ENCODE assay signal across 24 cellular contexts in the genomic region with DNA sequence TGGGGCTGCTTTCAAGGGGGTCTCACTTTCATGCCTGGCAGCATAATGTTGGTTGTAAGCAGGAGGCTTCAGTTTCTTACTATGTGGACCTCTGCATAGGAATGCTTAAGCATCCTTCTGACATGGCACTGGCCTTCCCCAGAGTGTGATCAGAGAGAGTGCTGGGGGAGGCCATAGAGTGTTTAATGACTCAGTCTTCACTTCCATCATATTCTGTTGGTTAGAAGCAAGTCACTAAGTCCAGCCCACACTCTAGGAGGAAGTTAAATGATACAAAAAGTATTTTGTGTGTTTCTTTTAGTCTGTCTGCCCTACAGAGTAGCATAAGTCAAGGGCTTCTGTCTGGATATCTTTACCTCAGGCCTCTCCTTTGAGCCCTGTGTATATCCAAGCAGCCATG.
A peak's percentile ranks its signal among the peaks of the same experiment; 100 is the strongest.
DNase-seq lines count a peak whose midpoint lies in the region; ATAC-seq and TF ChIP-seq lines count a peak whose summit lies in the region.
"Had no signal": no experiment of that assay in that cellular context is flagged by ENCODE, and none has a peak within 500 bp of the region (broad histone marks: within the 10 kb centered on the region; RNA-seq: fewer than 3 reads in every experiment).

No MANE protein-coding gene starts in this region.

- no peak overlapping the region for H3K4me3 Mint-ChIP-seq in activated T-cell treated with anti-CD3 and anti-CD28 coated beads, Interleukin-2, amount 50 U/mL, for 72 hours
- no peak overlapping the region for H3K4me3 Mint-ChIP-seq in activated T-cell treated with anti-CD3 and anti-CD28 coated beads, Interleukin-2, amount 50 U/mL, for 24 hours
- no peak overlapping the region for H3K4me3 Mint-ChIP-seq in stimulated activated effector memory CD8-positive, alpha-beta T cell treated with anti-CD3 and anti-CD28 coated beads, Interleukin-12 subunit alpha, Interleukin-12 subunit beta, amount 100 ng/mL, for 72 hours
- no peak overlapping the region for H3K4me3 Mint-ChIP-seq in MCF 10A (ENCODE audit: unreplicated experiment)
- H3K4me3 Mint-ChIP-seq: CD4-positive, alpha-beta T cell; HFFc6 had no signal

- POLR2A ChIA-PET in MCF 10A (lab: Yijun Ruan, JAX), result no interaction called here

- H3K9me3 Mint-ChIP-seq in activated T-cell treated with anti-CD3 and anti-CD28 coated beads, Interleukin-2, amount 50 U/mL, for 72 hours, result peaks cover 0 to 6% of the 10 kb centered on the region in 2 donors
- peaks cover 13% of the 10 kb centered on the region for H3K9me3 Mint-ChIP-seq in activated T-cell treated with anti-CD3 and anti-CD28 coated beads, Interleukin-2, amount 50 U/mL, for 24 hours
- peaks cover 5% of the 10 kb centered on the region for H3K9me3 Mint-ChIP-seq in stimulated activated effector memory CD8-positive, alpha-beta T cell treated with anti-CD3 and anti-CD28 coated beads, Interleukin-12 subunit alpha, Interleukin-12 subunit beta, amount 100 ng/mL, for 72 hours
- H3K9me3 Mint-ChIP-seq in MCF 10A (ENCODE audit: unreplicated experiment), result peaks cover 15% of the 10 kb centered on the region
- H3K9me3 Mint-ChIP-seq: HFFc6 had no signal

- peak; percentile 22 to 62 for ATAC-seq in activated T-cell treated with anti-CD3 and anti-CD28 coated beads, Interleukin-2, amount 50 U/mL, for 72 hours (replicated peaks in 1 of 2)
- ATAC-seq in stimulated activated effector memory CD8-positive, alpha-beta T cell treated with anti-CD3 and anti-CD28 coated beads, Interleukin-12 subunit alpha, Interleukin-12 subunit beta, amount 100 ng/mL, for 72 hours, result peak; percentile 78
- ATAC-seq in GM19467 (IDR thresholded peaks at IDR 0.05; ENCODE audit: unreplicated experiment), result no peak
- ATAC-seq: GM12878, PC-3, Right ventricle myocardium inferior had no signal

- TF ChIP-seq CTCF in MCF 10A (IDR thresholded peaks at IDR 0.05; ENCODE audit: unreplicated experiment), result no peak

- intact Hi-C loops in MCF 10A (cut with micrococcal nuclease), result no loop called here

- peaks cover 5% of the 10 kb centered on the region for H3K4me1 Mint-ChIP-seq in activated T-cell treated with anti-CD3 and anti-CD28 coated beads, Interleukin-2, amount 50 U/mL, for 72 hours (ENCODE audit: low read depth)
- H3K4me1 Mint-ChIP-seq in activated T-cell treated with anti-CD3 and anti-CD28 coated beads, Interleukin-2, amount 50 U/mL, for 24 hours (ENCODE audit: low read depth), result peaks cover 17% of the 10 kb centered on the region
- H3K4me1 Mint-ChIP-seq in stimulated activated effector memory CD8-positive, alpha-beta T cell treated with anti-CD3 and anti-CD28 coated beads, Interleukin-12 subunit alpha, Interleukin-12 subunit beta, amount 100 ng/mL, for 72 hours, result peaks cover 17% of the 10 kb centered on the region
- H3K4me1 Mint-ChIP-seq in MCF 10A (ENCODE audit: insufficient read depth, unreplicated experiment), result no peaks in the 10 kb centered on the region

- no TSS peak for BruUV-seq in MCF 10A (replicated peaks; lab: Mats Ljungman, UMichigan)

- peaks cover 0 to 7% of the 10 kb centered on the region in 2 donors for H3K36me3 Mint-ChIP-seq in activated T-cell treated with anti-CD3 and anti-CD28 coated beads, Interleukin-2, amount 50 U/mL, for 72 hours (ENCODE audit: insufficient read depth in 2 of 2)
- peaks cover 26% of the 10 kb centered on the region for H3K36me3 Mint-ChIP-seq in activated T-cell treated with anti-CD3 and anti-CD28 coated beads, Interleukin-2, amount 50 U/mL, for 24 hours (ENCODE audit: low read depth)
- no peaks in the 10 kb centered on the region for H3K36me3 Mint-ChIP-seq in stimulated activated effector memory CD8-positive, alpha-beta T cell treated with anti-CD3 and anti-CD28 coated beads, Interleukin-12 subunit alpha, Interleukin-12 subunit beta, amount 100 ng/mL, for 72 hours
- no peaks in the 10 kb centered on the region for H3K36me3 Mint-ChIP-seq in MCF 10A (ENCODE audit: insufficient read depth, unreplicated experiment)

- no peak for DNase-seq in activated T-cell treated with anti-CD3 and anti-CD28 coated beads, Interleukin-2, amount 50 U/mL, for 72 hours
- DNase-seq in activated T-cell treated with anti-CD3 and anti-CD28 coated beads, Interleukin-2, amount 50 U/mL, for 24 hours, result no peak
- peak; percentile 44 for DNase-seq in MV-4-11 (lab: John Stamatoyannopoulos, UW)
- DNase-seq in stimulated activated effector memory CD8-positive, alpha-beta T cell treated with anti-CD3 and anti-CD28 coated beads, Interleukin-12 subunit alpha, Interleukin-12 subunit beta, amount 100 ng/mL, for 72 hours (ENCODE audit: low spot score in 2 of 2), result no peak
- DNase-seq in SK-N-DZ (ENCODE audit: low spot score), result no peak
- no peak for DNase-seq in MCF 10A (ENCODE audit: unreplicated experiment)
- DNase-seq: CD4-positive, alpha-beta T cell; COR-L47; EL; GDM1; GOT3; HFFc6; IMR-90; KG1; NCI-H2029; NCI-H446 treated with DMSO at 0.1 percent for 48 hours; NCI-H526; NCI-H82; NK-92 treated with Interleukin-12 subunit alpha and Interleukin-12 subunit beta, amount 100 ng/mL, for 24 hours; PC-3; SJCRH30 had no signal

- no peaks in the 10 kb centered on the region for H3K27me3 Mint-ChIP-seq in activated T-cell treated with anti-CD3 and anti-CD28 coated beads, Interleukin-2, amount 50 U/mL, for 72 hours (ENCODE audit: low read depth)
- H3K27me3 Mint-ChIP-seq in activated T-cell treated with anti-CD3 and anti-CD28 coated beads, Interleukin-2, amount 50 U/mL, for 24 hours, result no peaks in the 10 kb centered on the region
- no peaks in the 10 kb centered on the region for H3K27me3 Mint-ChIP-seq in MCF 10A (ENCODE audit: insufficient read depth, unreplicated experiment)
- H3K27me3 Mint-ChIP-seq: CD4-positive, alpha-beta T cell had no signal

- CTCF ChIA-PET in MCF 10A (lab: Yijun Ruan, JAX), result no interaction called here

- H3K27ac Mint-ChIP-seq in activated T-cell treated with anti-CD3 and anti-CD28 coated beads, Interleukin-2, amount 50 U/mL, for 72 hours, result no peak overlapping the region
- no peak overlapping the region for H3K27ac Mint-ChIP-seq in activated T-cell treated with anti-CD3 and anti-CD28 coated beads, Interleukin-2, amount 50 U/mL, for 24 hours
- H3K27ac Mint-ChIP-seq in stimulated activated effector memory CD8-positive, alpha-beta T cell treated with anti-CD3 and anti-CD28 coated beads, Interleukin-12 subunit alpha, Interleukin-12 subunit beta, amount 100 ng/mL, for 72 hours, result no peak overlapping the region
- no peak overlapping the region for H3K27ac Mint-ChIP-seq in MCF 10A (ENCODE audit: low read depth, unreplicated experiment)
- H3K27ac Mint-ChIP-seq: CD4-positive, alpha-beta T cell; HFFc6 had no signal
